ENCODE assay signal across 9 cellular contexts in genomic region chr19:10751109-10751972, GRCh38. TPM values are rescaled to one million over a fixed set of nuclear protein-coding genes. Genes with fewer than 3 reads are reported as not detected.
DNase-seq lines count a peak whose midpoint lies in the region; ATAC-seq, FAIRE-seq and TF ChIP-seq lines count a peak whose summit lies in the region.
"Had no signal": no experiment of that assay in that cellular context is flagged by ENCODE, and none has a peak within 500 bp of the region (broad histone marks: within the 10 kb centered on the region; RNA-seq: fewer than 3 reads in every experiment).

No MANE protein-coding gene starts in this region.

- H3K27ac ChIP-seq in tibial artery (peak overlapping the region; percentile 39 to 48), foreskin keratinocyte (no peak overlapping the region)

- intact Hi-C loops in activated CD4-positive, alpha-beta T cell treated with anti-CD3 and anti-CD28 coated beads for 36 hours (cut with DNase I, micrococcal nuclease), result no loop called here
- intact Hi-C loops in tibial artery (cut with DNase I; ENCODE audit: low total_unique reads), result no loop called here

- H3K4me3 Mint-ChIP-seq in activated CD4-positive, alpha-beta T cell treated with anti-CD3 and anti-CD28 coated beads for 36 hours, result peak overlapping the region; percentile 10
- H3K4me3 Mint-ChIP-seq in osteocyte (ENCODE audit: unreplicated experiment), result no peak overlapping the region

- H3K27ac Mint-ChIP-seq in activated CD4-positive, alpha-beta T cell treated with anti-CD3 and anti-CD28 coated beads for 36 hours, result peak overlapping the region; percentile 84
- no peak overlapping the region for H3K27ac Mint-ChIP-seq in osteocyte (ENCODE audit: unreplicated experiment)

- POLR2A ChIA-PET in activated CD4-positive, alpha-beta T cell treated with anti-CD3 and anti-CD28 coated beads for 36 hours (lab: Charles Lee), result interaction anchor here (1.4 kb wide), 1 partner anchor 32 kb away, joined by 3 read pairs; no protein-coding TSS in a partner anchor

- CTCF ChIA-PET in activated CD4-positive, alpha-beta T cell treated with anti-CD3 and anti-CD28 coated beads for 36 hours (lab: Charles Lee), result interaction anchor here (0.6 to 1.3 kb wide), 4 partner anchors 9 to 113 kb away, joined by 3 to 5 read pairs (median 4); partner anchors contain the start of gene DNM2

- H3K27me3 ChIP-seq in bronchial epithelial cell (ENCODE audit: control insufficient read depth, insufficient read depth, low read length), result no peaks in the 10 kb centered on the region
- H3K27me3 ChIP-seq in tibial artery, result no peaks in the 10 kb centered on the region
- no peaks in the 10 kb centered on the region for H3K27me3 ChIP-seq in foreskin keratinocyte

- H3K4me1 ChIP-seq in tibial artery (peaks cover 0 to 49% (median 36%) of the 10 kb centered on the region in 4 donors), foreskin keratinocyte (peaks cover 10% of the 10 kb centered on the region)

- peak; percentile 31 for ATAC-seq in activated CD4-positive, alpha-beta T cell treated with anti-CD3 and anti-CD28 coated beads for 36 hours
- no peak for ATAC-seq in foreskin keratinocyte
- ATAC-seq in HG03469 (IDR thresholded peaks at IDR 0.05; ENCODE audit: unreplicated experiment), result no peak

- no peak for TF ChIP-seq CTCF in bronchial epithelial cell (IDR thresholded peaks at IDR 0.05; ENCODE audit: insufficient read depth, low read length, severe bottlenecking)
- TF ChIP-seq CTCF in tibial artery (IDR thresholded peaks at IDR 0.05), result no peak
- no peak for TF ChIP-seq CTCF in foreskin keratinocyte (conservative IDR thresholded peaks at IDR 0.05)
- TF ChIP-seq CTCF in osteocyte (IDR thresholded peaks at IDR 0.05), result no peak

- H3K4me1 Mint-ChIP-seq in activated CD4-positive, alpha-beta T cell treated with anti-CD3 and anti-CD28 coated beads for 36 hours, result peaks cover 88% of the 10 kb centered on the region
- peaks cover 41% of the 10 kb centered on the region for H3K4me1 Mint-ChIP-seq in osteocyte (ENCODE audit: unreplicated experiment)

- no peaks in the 10 kb centered on the region for H3K9me3 ChIP-seq in tibial artery

- H3K36me3 ChIP-seq in bronchial epithelial cell (ENCODE audit: control insufficient read depth, insufficient read depth, low read length), result peaks cover 2% of the 10 kb centered on the region
- no peaks in the 10 kb centered on the region for H3K36me3 ChIP-seq in tibial artery

- no peak for FAIRE-seq in bronchial epithelial cell (lab: Jason Lieb, UNC)

- no peaks in the 10 kb centered on the region for H3K27me3 Mint-ChIP-seq in activated CD4-positive, alpha-beta T cell treated with anti-CD3 and anti-CD28 coated beads for 36 hours
- H3K27me3 Mint-ChIP-seq in osteocyte (ENCODE audit: unreplicated experiment), result no peaks in the 10 kb centered on the region

- peak; percentile 40 for DNase-seq in activated CD4-positive, alpha-beta T cell treated with anti-CD3 and anti-CD28 coated beads for 36 hours
- DNase-seq in activated CD4-positive, alpha-beta T cell treated with anti-CD3 and anti-CD28 coated beads, Interleukin-2, amount 50 U/mL, for 4 hours, result no peak
- peak; percentile 69 for DNase-seq in bronchial epithelial cell (ENCODE audit: low read depth)
- peak; percentile 73 for DNase-seq in medulla oblongata (ENCODE audit: extremely low spot score)
- DNase-seq in tibial artery, result no peak
- DNase-seq in foreskin keratinocyte, result no peak
- DNase-seq in osteocyte (ENCODE audit: extremely low spot score, unreplicated experiment), result no peak
- DNase-seq: stimulated activated naive CD4-positive, alpha-beta T cell treated with Interleukin-2 at 50 U/mL for 16 hours had no signal

- no peak overlapping the region for H3K4me3 ChIP-seq in bronchial epithelial cell (ENCODE audit: low read depth, low read length)
- H3K4me3 ChIP-seq in tibial artery, result no peak overlapping the region

- no peaks in the 10 kb centered on the region for H3K9me3 Mint-ChIP-seq in activated CD4-positive, alpha-beta T cell treated with anti-CD3 and anti-CD28 coated beads for 36 hours (ENCODE audit: low read depth)
- no peaks in the 10 kb centered on the region for H3K9me3 Mint-ChIP-seq in osteocyte (ENCODE audit: unreplicated experiment)

- H3K36me3 Mint-ChIP-seq in activated CD4-positive, alpha-beta T cell treated with anti-CD3 and anti-CD28 coated beads for 36 hours (ENCODE audit: low read depth), result peaks cover 7% of the 10 kb centered on the region
- H3K36me3 Mint-ChIP-seq in osteocyte (ENCODE audit: unreplicated experiment), result no peaks in the 10 kb centered on the region

RNA-seq across cellular contexts. Expression of gene DNM2, which starts 33.5 kb away (rescaled TPM):
- total RNA-seq in activated CD4-positive, alpha-beta T cell treated with anti-CD3 and anti-CD28 coated beads for 36 hours, result 100 to 1,000 TPM; 167 to 185 TPM
- 68.4 and 89.7 TPM in 2 replicates for total RNA-seq in bronchial epithelial cell
- total RNA-seq in foreskin keratinocyte, result 96.1 and 96.7 TPM in 2 replicates
- 66.5 and 68.6 TPM in 2 replicates for polyA plus RNA-seq in foreskin keratinocyte
- total RNA-seq in osteocyte, result 157 and 163 TPM in 2 replicates

RNA-seq across cellular contexts. Expression of gene QTRT1, which starts 50.1 kb away (rescaled TPM):
- 10 to 100 TPM; 51.5 to 52.8 TPM for total RNA-seq in activated CD4-positive, alpha-beta T cell treated with anti-CD3 and anti-CD28 coated beads for 36 hours
- total RNA-seq in bronchial epithelial cell, result 18.8 and 32.9 TPM in 2 replicates
- total RNA-seq in foreskin keratinocyte, result 30.4 and 35.8 TPM in 2 replicates
- 46.4 and 49.4 TPM in 2 replicates for polyA plus RNA-seq in foreskin keratinocyte
- 56.3 and 57.7 TPM in 2 replicates for total RNA-seq in osteocyte

Comparison
In these comparisons a context has a peak if more than half of its experiments do, and no peak if none do; other contexts are left out.
1. DNase-seq: peak in activated CD4-positive, alpha-beta T cell treated with anti-CD3 and anti-CD28 coated beads for 36 hours (single experiment), bronchial epithelial cell (single experiment) and medulla oblongata (single experiment); none in activated CD4-positive, alpha-beta T cell treated with anti-CD3 and anti-CD28 coated beads, Interleukin-2, amount 50 U/mL, for 4 hours (0 of 2), tibial artery (0 of 2), foreskin keratinocyte (0 of 2) and osteocyte (single experiment).